ENCODE assay signal across 1 cellular context in genomic region chr18:61992285-61992684, GRCh38.
TF ChIP-seq lines count a peak whose summit lies in the region.

No MANE protein-coding gene starts in this region.

TF ChIP-seq in HepG2, 621 proteins besides CTCF, POLR2A, EP300 and RAD21 (continued from another document):
- TF ChIP-seq PBX2 (CRISPR knock-in tag; IDR thresholded peaks at IDR 0.05) (no peak), ZNF30 (CRISPR knock-in tag; IDR thresholded peaks at IDR 0.05) (no peak), HMGXB4 (CRISPR knock-in tag; IDR thresholded peaks at IDR 0.05; ENCODE audit: borderline replicate concordance in 1 of 2, low read depth in 1 of 2) (no peak)
